ENCODE assay signal across 17 cellular contexts in genomic region chr2:3776311-3776710, GRCh38.
DNase-seq lines count a peak whose midpoint lies in the region; ATAC-seq and TF ChIP-seq lines count a peak whose summit lies in the region.
"Had no signal": no experiment of that assay in that cellular context is flagged by ENCODE, and none has a peak within 500 bp of the region (broad histone marks: within the 10 kb centered on the region; RNA-seq: fewer than 3 reads in every experiment).

No MANE protein-coding gene starts in this region.

- TF ChIP-seq CTCF in osteocyte (IDR thresholded peaks at IDR 0.05): no peak

- no peak for ATAC-seq in right cardiac atrium
- no peak for ATAC-seq in natural killer cell treated with Interleukin-12 subunit alpha and Interleukin-12 subunit beta and Interleukin-15 and Interleukin-18, amount 100 ng/mL, for 72 hours
- ATAC-seq: CD8-positive, alpha-beta T cell; GM23338; HCT116 had no signal

- WGBS in right cardiac atrium: 90% methylated on average over 10 of the region's 10 CpGs

- H3K4me1 Mint-ChIP-seq in natural killer cell treated with Interleukin-12 subunit alpha and Interleukin-12 subunit beta and Interleukin-15 and Interleukin-18, amount 100 ng/mL, for 72 hours (ENCODE audit: low read depth in 2 of 2): peaks cover 8 to 23% of the 10 kb centered on the region in 2 donors
- H3K4me1 Mint-ChIP-seq in osteocyte (ENCODE audit: unreplicated experiment): no peaks in the 10 kb centered on the region

- H3K36me3 Mint-ChIP-seq in natural killer cell treated with Interleukin-12 subunit alpha and Interleukin-12 subunit beta and Interleukin-15 and Interleukin-18, amount 100 ng/mL, for 72 hours: peaks cover 4% of the 10 kb centered on the region
- no peaks in the 10 kb centered on the region for H3K36me3 Mint-ChIP-seq in osteocyte (ENCODE audit: unreplicated experiment)
- H3K36me3 Mint-ChIP-seq: CD4-positive, CD25-positive, alpha-beta regulatory T cell; CD8-positive, alpha-beta T cell had no signal

- peaks cover 6 to 13% of the 10 kb centered on the region in 2 donors for H3K27me3 Mint-ChIP-seq in natural killer cell treated with Interleukin-12 subunit alpha and Interleukin-12 subunit beta and Interleukin-15 and Interleukin-18, amount 100 ng/mL, for 72 hours
- H3K27me3 Mint-ChIP-seq in osteocyte (ENCODE audit: unreplicated experiment): peaks cover 9% of the 10 kb centered on the region

- H3K4me3 Mint-ChIP-seq in natural killer cell treated with Interleukin-12 subunit alpha and Interleukin-12 subunit beta and Interleukin-15 and Interleukin-18, amount 100 ng/mL, for 72 hours: no peak overlapping the region
- no peak overlapping the region for H3K4me3 Mint-ChIP-seq in osteocyte (ENCODE audit: unreplicated experiment)
- H3K4me3 Mint-ChIP-seq: CD4-positive, CD25-positive, alpha-beta regulatory T cell; CD8-positive, alpha-beta T cell; GM23338; H9 had no signal

- DNase-seq in cardiac septum (ENCODE audit: low spot score) (peak; percentile 64), right cardiac atrium (no peak), ecto neural progenitor cell (ENCODE audit: low spot score) (peak; percentile 31), osteocyte (ENCODE audit: extremely low spot score, unreplicated experiment) (peak; percentile 75), GM19240 (ENCODE audit: insufficient read length, low spot score) (no peak), mucosa of gallbladder (ENCODE audit: low spot score) (no peak), islet precursor cell (no peak)
- DNase-seq in natural killer cell treated with Interleukin-12 subunit alpha and Interleukin-12 subunit beta and Interleukin-15 and Interleukin-18, amount 100 ng/mL, for 72 hours (ENCODE audit: low spot score): peak; percentile 22
- DNase-seq: Caco-2; CD4-positive, CD25-positive, alpha-beta regulatory T cell; CD8-positive, alpha-beta T cell; DMS153; DND-41; H9 had no signal

- H3K4me3 ChIP-seq in right cardiac atrium (ENCODE audit: low read length): no peak overlapping the region
- H3K4me3 ChIP-seq: GM23338 had no signal

- no peak overlapping the region for H3K27ac Mint-ChIP-seq in natural killer cell treated with Interleukin-12 subunit alpha and Interleukin-12 subunit beta and Interleukin-15 and Interleukin-18, amount 100 ng/mL, for 72 hours
- H3K27ac Mint-ChIP-seq in osteocyte (ENCODE audit: unreplicated experiment): no peak overlapping the region
- H3K27ac Mint-ChIP-seq: CD4-positive, CD25-positive, alpha-beta regulatory T cell; CD8-positive, alpha-beta T cell; GM23338; H9 had no signal

- H3K4me1 ChIP-seq in right cardiac atrium (ENCODE audit: control insufficient read depth, insufficient read depth, low read length): no peaks in the 10 kb centered on the region
- H3K4me1 ChIP-seq: Caco-2 had no signal

- no peaks in the 10 kb centered on the region for H3K27me3 ChIP-seq in right cardiac atrium (ENCODE audit: control insufficient read depth, insufficient read depth)

- no peak overlapping the region for H3K27ac ChIP-seq in right cardiac atrium (ENCODE audit: low read length)
- H3K27ac ChIP-seq: C4-2B had no signal

- H3K9me3 Mint-ChIP-seq in natural killer cell treated with Interleukin-12 subunit alpha and Interleukin-12 subunit beta and Interleukin-15 and Interleukin-18, amount 100 ng/mL, for 72 hours: peaks cover 7% of the 10 kb centered on the region
- H3K9me3 Mint-ChIP-seq in osteocyte (ENCODE audit: unreplicated experiment): no peaks in the 10 kb centered on the region
- H3K9me3 Mint-ChIP-seq: CD4-positive, CD25-positive, alpha-beta regulatory T cell; CD8-positive, alpha-beta T cell; H9 had no signal

- intact Hi-C loops in cardiac septum (cut with DNase I) (no loop called here), right cardiac atrium (cut with DNase I) (loop anchor here in 1 of 4 donors (5.0 kb wide), 1 partner anchor 49 kb away; no protein-coding TSS in a partner anchor)

- H3K9me3 ChIP-seq in right cardiac atrium (ENCODE audit: control insufficient read depth, low read length): no peaks in the 10 kb centered on the region
- H3K9me3 ChIP-seq: Caco-2 had no signal

Comparison
In these comparisons a context has a peak if more than half of its experiments do, and no peak if none do; other contexts are left out.
1. DNase-seq: peak in cardiac septum (single experiment), ecto neural progenitor cell (single experiment), natural killer cell treated with Interleukin-12 subunit alpha and Interleukin-12 subunit beta and Interleukin-15 and Interleukin-18, amount 100 ng/mL, for 72 hours (single experiment) and osteocyte (single experiment); none in right cardiac atrium (0 of 3), GM19240 (single experiment), mucosa of gallbladder (single experiment) and islet precursor cell (single experiment).